Comparison of ENCODE assay signal across 8 cellular contexts in genomic region chr10:68989317-68989990, GRCh38. TPM values are rescaled to one million over a fixed set of nuclear protein-coding genes. Genes with fewer than 3 reads are reported as not detected.
DNase-seq lines count a peak whose midpoint lies in the region; ATAC-seq lines count a peak whose summit lies in the region.

No MANE protein-coding gene starts in this region.

- H3K4me1 Mint-ChIP-seq in activated CD4-positive, alpha-beta T cell treated with anti-CD3 and anti-CD28 coated beads, Interleukin-2, amount 10 ng/mL, durations not matched to agents 7 days and 5 days = peaks cover 48% of the 10 kb centered on the region
- H3K4me1 Mint-ChIP-seq in activated CD4-positive, alpha-beta memory T cell treated with anti-CD3 and anti-CD28 coated beads, Interleukin-2, amount 10 ng/mL, durations not matched to agents 7 days and 5 days = peaks cover 62% of the 10 kb centered on the region

- H3K4me3 Mint-ChIP-seq in activated CD4-positive, alpha-beta T cell treated with anti-CD3 and anti-CD28 coated beads, Interleukin-2, amount 10 ng/mL, durations not matched to agents 7 days and 5 days = peak overlapping the region; percentile 96
- peak overlapping the region; percentile 97 for H3K4me3 Mint-ChIP-seq in activated CD4-positive, alpha-beta memory T cell treated with anti-CD3 and anti-CD28 coated beads, Interleukin-2, amount 10 ng/mL, durations not matched to agents 7 days and 5 days

- H3K27ac Mint-ChIP-seq in activated CD4-positive, alpha-beta T cell treated with anti-CD3 and anti-CD28 coated beads, Interleukin-2, amount 10 ng/mL, durations not matched to agents 7 days and 5 days = peak overlapping the region; percentile 96
- peak overlapping the region; percentile 89 for H3K27ac Mint-ChIP-seq in activated CD4-positive, alpha-beta memory T cell treated with anti-CD3 and anti-CD28 coated beads, Interleukin-2, amount 10 ng/mL, durations not matched to agents 7 days and 5 days

- CTCF ChIA-PET in activated CD4-positive, alpha-beta T cell treated with anti-CD3 and anti-CD28 coated beads, Interleukin-2, amount 10 ng/mL, durations not matched to agents 7 days and 5 days (lab: Charles Lee) = interaction anchor here (0.7 to 1.8 kb wide), 3 partner anchors 98 to 231 kb away, joined by 3 to 10 read pairs (median 3); partner anchors contain the start of gene SRGN
- CTCF ChIA-PET in activated CD4-positive, alpha-beta memory T cell treated with anti-CD3 and anti-CD28 coated beads, Interleukin-2, amount 10 ng/mL, durations not matched to agents 7 days and 5 days (lab: Charles Lee) = interaction anchor here (0.8 to 4.1 kb wide), 8 partner anchors 16 to 104 kb away, joined by 3 to 26 read pairs (median 6); partner anchors contain the start of genes DDX21 and SRGN

- H3K4me3 ChIP-seq in skin epidermis = peak overlapping the region; percentile 73 to 99 (median 91)

- intact Hi-C loops in left ventricle myocardium superior (cut with micrococcal nuclease) = no loop called here

- ATAC-seq in left ventricle myocardium superior = peak; percentile 5

- H3K27ac ChIP-seq in skin epidermis = peak overlapping the region; percentile 39 to 91 (median 84)

- no peaks in the 10 kb centered on the region for H3K27me3 Mint-ChIP-seq in activated CD4-positive, alpha-beta T cell treated with anti-CD3 and anti-CD28 coated beads, Interleukin-2, amount 10 ng/mL, durations not matched to agents 7 days and 5 days
- H3K27me3 Mint-ChIP-seq in activated CD4-positive, alpha-beta memory T cell treated with anti-CD3 and anti-CD28 coated beads, Interleukin-2, amount 10 ng/mL, durations not matched to agents 7 days and 5 days = no peaks in the 10 kb centered on the region

- no peak for DNase-seq in activated CD4-positive, alpha-beta T cell treated with anti-CD3 and anti-CD28 coated beads, Interleukin-2, amount 10 ng/mL, durations not matched to agents 7 days and 5 days
- DNase-seq in activated CD4-positive, alpha-beta T cell treated with anti-CD3 and anti-CD28 coated beads, Interleukin-2, amount 50 U/mL, for 4 hours = no peak
- DNase-seq in activated CD4-positive, alpha-beta memory T cell treated with anti-CD3 and anti-CD28 coated beads, Interleukin-2, amount 10 ng/mL, durations not matched to agents 7 days and 5 days = no peak
- DNase-seq in left ventricle myocardium superior = no peak
- DNase-seq in stimulated activated CD4-positive, alpha-beta T cell treated with anti-CD3 and anti-CD28 coated beads, Interleukin-4, amount 100 ng/mL, for 4 hours = no peak
- no peak for DNase-seq in stimulated activated CD4-positive, alpha-beta T cell treated with anti-CD3 and anti-CD28 coated beads, Interleukin-1b, Interleukin-23, amount 100 ng/mL, for 48 hours
- no peak for DNase-seq in activated gamma-delta T cell (lab: John Stamatoyannopoulos, UW)

- no peaks in the 10 kb centered on the region for H3K9me3 Mint-ChIP-seq in activated CD4-positive, alpha-beta T cell treated with anti-CD3 and anti-CD28 coated beads, Interleukin-2, amount 10 ng/mL, durations not matched to agents 7 days and 5 days
- H3K9me3 Mint-ChIP-seq in activated CD4-positive, alpha-beta memory T cell treated with anti-CD3 and anti-CD28 coated beads, Interleukin-2, amount 10 ng/mL, durations not matched to agents 7 days and 5 days = no peaks in the 10 kb centered on the region

- POLR2A ChIA-PET in activated CD4-positive, alpha-beta T cell treated with anti-CD3 and anti-CD28 coated beads, Interleukin-2, amount 10 ng/mL, durations not matched to agents 7 days and 5 days (lab: Charles Lee) = no interaction called here
- POLR2A ChIA-PET in activated CD4-positive, alpha-beta memory T cell treated with anti-CD3 and anti-CD28 coated beads, Interleukin-2, amount 10 ng/mL, durations not matched to agents 7 days and 5 days (lab: Charles Lee) = interaction anchor here (0.7 to 3.6 kb wide), 14 partner anchors 16 to 240 kb away, joined by 3 to 18 read pairs (median 4); partner anchors contain the start of genes DDX21, DDX50 and SRGN

- H3K36me3 Mint-ChIP-seq in activated CD4-positive, alpha-beta T cell treated with anti-CD3 and anti-CD28 coated beads, Interleukin-2, amount 10 ng/mL, durations not matched to agents 7 days and 5 days (ENCODE audit: low read depth) = peaks cover 17% of the 10 kb centered on the region
- peaks cover 30% of the 10 kb centered on the region for H3K36me3 Mint-ChIP-seq in activated CD4-positive, alpha-beta memory T cell treated with anti-CD3 and anti-CD28 coated beads, Interleukin-2, amount 10 ng/mL, durations not matched to agents 7 days and 5 days (ENCODE audit: low read depth)

RNA-seq across cellular contexts. Expression of gene KIFBP, which starts 0.9 kb away (rescaled TPM):
- total RNA-seq in activated CD4-positive, alpha-beta T cell treated with anti-CD3 and anti-CD28 coated beads, Interleukin-2, amount 10 ng/mL, durations not matched to agents 7 days and 5 days = 10 to 100 TPM; 13.8 to 15.1 TPM
- total RNA-seq in activated CD4-positive, alpha-beta memory T cell treated with anti-CD3 and anti-CD28 coated beads, Interleukin-2, amount 10 ng/mL, durations not matched to agents 7 days and 5 days = 10 to 100 TPM; 16.4 to 18.3 TPM
- total RNA-seq in left ventricle myocardium superior = 50.5 TPM

RNA-seq across cellular contexts. Expression of gene DDX21, which starts 33.5 kb away (rescaled TPM):
- 10 to 100 TPM; 81.6 to 92.4 TPM for total RNA-seq in activated CD4-positive, alpha-beta T cell treated with anti-CD3 and anti-CD28 coated beads, Interleukin-2, amount 10 ng/mL, durations not matched to agents 7 days and 5 days
- 10 to 100 TPM; 82.3 to 82.7 TPM for total RNA-seq in activated CD4-positive, alpha-beta memory T cell treated with anti-CD3 and anti-CD28 coated beads, Interleukin-2, amount 10 ng/mL, durations not matched to agents 7 days and 5 days
- 20.0 TPM for total RNA-seq in left ventricle myocardium superior
